26 cellular contexts compared by ENCODE assay signal in the genomic region with DNA sequence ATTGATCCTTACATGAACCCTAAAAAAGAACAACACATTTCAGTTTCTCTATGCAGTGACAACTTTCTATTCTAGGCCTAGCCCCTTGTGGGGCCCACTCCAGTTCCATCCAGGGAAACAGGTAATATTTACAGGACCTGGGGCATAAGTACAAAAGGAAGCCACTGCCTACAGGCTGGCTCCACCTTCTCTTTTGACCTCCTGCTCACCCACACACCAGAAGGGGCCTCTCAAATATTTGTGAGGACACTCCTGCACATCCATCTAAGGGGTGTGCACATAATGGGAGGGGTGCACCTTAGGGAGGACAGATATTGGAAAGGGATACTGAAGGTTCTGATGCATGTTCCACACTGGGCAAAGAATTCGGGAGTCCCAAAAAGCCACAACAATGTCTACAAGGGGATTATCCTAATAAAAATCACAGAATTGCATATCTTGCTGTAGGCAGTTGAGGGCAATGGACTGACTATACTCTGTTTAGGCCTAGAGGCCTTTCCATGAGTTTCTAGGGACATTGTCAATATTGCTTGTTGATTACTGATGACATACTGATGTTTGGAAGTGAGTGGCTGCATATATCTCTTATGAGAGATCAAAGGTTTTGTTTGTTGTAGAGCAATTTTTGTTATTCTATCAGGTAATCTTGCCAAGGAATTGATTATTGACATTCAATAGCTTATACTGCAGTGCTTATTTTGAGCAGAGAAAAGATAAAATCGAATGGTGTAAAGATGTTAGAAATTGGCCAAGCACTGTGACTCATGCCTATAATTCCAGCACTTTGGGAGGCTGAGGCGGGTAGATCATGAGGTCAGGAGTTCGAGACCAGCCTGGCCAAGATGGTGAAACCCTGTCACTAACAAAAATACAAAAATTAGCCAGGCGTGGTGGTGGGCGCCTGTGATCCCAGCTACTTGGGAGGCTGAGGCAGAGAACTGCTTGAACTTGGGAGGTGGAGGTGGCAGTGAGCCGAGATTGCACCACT. TPM values are rescaled to one million over a fixed set of nuclear protein-coding genes. Genes with fewer than 3 reads are reported as not detected.
DNase-seq lines count a peak whose midpoint lies in the region; ATAC-seq, FAIRE-seq and TF ChIP-seq lines count a peak whose summit lies in the region.
"Had no signal": no experiment of that assay in that cellular context is flagged by ENCODE, and none has a peak within 500 bp of the region (broad histone marks: within the 10 kb centered on the region; RNA-seq: fewer than 3 reads in every experiment).

No MANE protein-coding gene starts in this region.

- H4K20me1 ChIP-seq in K562 (replicated peaks; ENCODE audit: control insufficient read depth, insufficient read depth, low read length) = no peaks in the 10 kb centered on the region
- H4K20me1 ChIP-seq: BLaER1 treated with 17β-estradiol and CSF1 and Interleukin-3, amounts not matched to agents 10 nM and 100 nM had no signal

- peak overlapping the region; percentile 67 for H3K27ac Mint-ChIP-seq in Calu3 (ENCODE audit: unreplicated experiment)
- H3K27ac Mint-ChIP-seq: CD4-positive, alpha-beta T cell had no signal

- peak overlapping the region; percentile 38 for H2AFZ ChIP-seq in K562 (ENCODE audit: low read depth, low read length)

- POLR2A ChIA-PET in K562 (lab: Yijun Ruan, JAX) = interaction anchor here (0.7 to 2.7 kb wide), 4 partner anchors 14 to 1314 kb away, joined by 3 to 9 read pairs (median 4); a partner anchor contains a TSS

- H3K36me3 ChIP-seq in K562 (ENCODE audit: control insufficient read depth, insufficient read depth, low read length) (no peaks in the 10 kb centered on the region), mucosa of descending colon (ENCODE audit: low read depth) (no peaks in the 10 kb centered on the region)
- H3K36me3 ChIP-seq: BLaER1 treated with 17β-estradiol and CSF1 and Interleukin-3, amounts not matched to agents 10 nM and 100 nM; Peyer's patch had no signal

- CTCF ChIA-PET in Calu3 (lab: Charles Lee) = interaction anchor here (1.7 kb wide), 1 partner anchor 10 kb away, joined by 3 read pairs; no protein-coding TSS in a partner anchor
- CTCF ChIA-PET in K562 (lab: Yijun Ruan, JAX; ENCODE audit: low intra/inter-chr PET ratio) = no interaction called here

- no peaks in the 10 kb centered on the region for H3K9me1 ChIP-seq in K562 (ENCODE audit: control insufficient read depth, insufficient read depth, low read length)

- H3K4me3 ChIP-seq in K562 = no peak overlapping the region
- H3K4me3 ChIP-seq in mucosa of descending colon = no peak overlapping the region
- H3K4me3 ChIP-seq: A549; BLaER1 treated with 17β-estradiol and CSF1 and Interleukin-3, amounts not matched to agents 10 nM and 100 nM; Peyer's patch had no signal

- H3K9ac ChIP-seq in K562 (ENCODE audit: insufficient read depth in 1 of 2, low read depth in 2 of 2, low read length in 2 of 2) = no peak overlapping the region
- H3K9ac ChIP-seq: BLaER1 treated with 17β-estradiol and CSF1 and Interleukin-3, amounts not matched to agents 10 nM and 100 nM; SK-N-SH had no signal

- H3K4me1 ChIP-seq in K562 (replicated peaks in 1 of 2; ENCODE audit: control insufficient read depth in 2 of 2, insufficient read depth in 2 of 2, low read length in 2 of 2) (peaks cover 0 to 8% of the 10 kb centered on the region in 2 experiments; a peak in 4 of 5 replicates), mucosa of descending colon (ENCODE audit: low read depth) (peaks cover 10% of the 10 kb centered on the region)
- H3K4me1 ChIP-seq: Peyer's patch had no signal

- H3K79me2 ChIP-seq in K562 (ENCODE audit: control insufficient read depth, insufficient read depth, low read length) = no peaks in the 10 kb centered on the region

- H3K9me3 ChIP-seq in K562 (replicated peaks; ENCODE audit: control insufficient read depth, insufficient read depth, low read depth, low read length) = no peaks in the 10 kb centered on the region; the same call in 1 of the 2 replicates
- no peaks in the 10 kb centered on the region for H3K9me3 ChIP-seq in mucosa of descending colon
- H3K9me3 ChIP-seq: A549, Peyer's patch, SK-N-SH had no signal

- no peak for TF ChIP-seq POLR2A in K562 (conservative IDR thresholded peaks at IDR 0.05)

- ATAC-seq in K562 = peak; percentile 66
- ATAC-seq in mucosa of descending colon = peak; percentile 9

- H3K27me3 ChIP-seq in K562 (ENCODE audit: control insufficient read depth in 2 of 2, insufficient read depth in 2 of 2, low read length in 2 of 2) = no peaks in the 10 kb centered on the region
- H3K27me3 ChIP-seq: BLaER1 treated with 17β-estradiol and CSF1 and Interleukin-3, amounts not matched to agents 10 nM and 100 nM; Peyer's patch had no signal

- no peak overlapping the region for H3K4me3 Mint-ChIP-seq in Calu3 (ENCODE audit: low read depth, unreplicated experiment)
- H3K4me3 Mint-ChIP-seq: CD4-positive, alpha-beta T cell had no signal

- no peak for TF ChIP-seq RAD21 in K562 (CRISPR knock-in tag; conservative IDR thresholded peaks at IDR 0.05 in 1 of 2, IDR thresholded peaks at IDR 0.05 in 1 of 2)

- TF ChIP-seq CTCF in Calu3 (IDR thresholded peaks at IDR 0.05; ENCODE audit: unreplicated experiment) = no peak
- no peak for TF ChIP-seq CTCF in K562 (IDR thresholded peaks at IDR 0.05 in 2 of 3, conservative IDR thresholded peaks at IDR 0.05 in 1 of 3; ENCODE audit: insufficient read depth in 2 of 3, low read depth in 1 of 3, low read length in 3 of 3)
- TF ChIP-seq CTCF in mucosa of descending colon (IDR thresholded peaks at IDR 0.05) = no peak

- in situ Hi-C loops in K562 (cut with MboI) = no loop called here

- no peak overlapping the region for H3K4me2 ChIP-seq in K562 (ENCODE audit: insufficient read depth, low read length)
- H3K4me2 ChIP-seq: SK-N-SH had no signal

- TF ChIP-seq EP300 in K562 (IDR thresholded peaks at IDR 0.05; ENCODE audit: low read length) = no peak

- FAIRE-seq in K562 (lab: Jason Lieb, UNC) = no peak
- FAIRE-seq: A549, GM12892, H54 had no signal

- H3K27me3 Mint-ChIP-seq in Calu3 (ENCODE audit: unreplicated experiment) = no peaks in the 10 kb centered on the region
- H3K27me3 Mint-ChIP-seq: CD4-positive, alpha-beta T cell had no signal

- intact Hi-C loops in Calu3 (cut with micrococcal nuclease; ENCODE audit: unreplicated experiment) (no loop called here), K562 (cut with micrococcal nuclease) (no loop called here), mucosa of descending colon (cut with DNase I, micrococcal nuclease) (no loop called here)

- BruUV-seq in Calu3 (replicated peaks; lab: Mats Ljungman, UMichigan) (no TSS peak), K562 (replicated peaks; lab: Mats Ljungman, UMichigan) (no TSS peak)

- H3K9me3 Mint-ChIP-seq in Calu3 (ENCODE audit: low read depth, unreplicated experiment) = no peaks in the 10 kb centered on the region
- H3K9me3 Mint-ChIP-seq: CD4-positive, alpha-beta T cell had no signal

- no peaks in the 10 kb centered on the region for H3K36me3 Mint-ChIP-seq in Calu3 (ENCODE audit: insufficient read depth, unreplicated experiment)

- peaks cover 30% of the 10 kb centered on the region for H3K4me1 Mint-ChIP-seq in Calu3 (ENCODE audit: low read depth, unreplicated experiment)

- WGBS in K562 (ENCODE audit: insufficient coverage, low coverage, missing lambda C conversion rate) = 69% methylated on average over 6 of the region's 7 CpGs

- DNase-seq in Calu3 (no peak), NCI-H69 (lab: John Stamatoyannopoulos, UW) (peak; percentile 16), K562 (ENCODE audit: extremely low read depth in 1 of 4, low spot score in 3 of 4) (no peak), mucosa of descending colon (no peak), midbrain (lab: John Stamatoyannopoulos, UW) (no peak), NCI-H1092 treated with DMSO at 0.1 percent for 48 hours (lab: John Stamatoyannopoulos, UW) (no peak), NCI-H1930 (lab: John Stamatoyannopoulos, UW) (no peak)
- DNase-seq in activated CD8-positive, alpha-beta memory T cell treated with anti-CD3 and anti-CD28 coated beads, Interleukin-2, amount 50 U/mL, for 4 hours = no peak
- DNase-seq: AML-193; CD4-positive, alpha-beta T cell; DMS79 treated with DMSO at 0.1 percent for 48 hours; GF-D8; Kasumi-1; NCI-H1105; NCI-H1436 treated with DMSO at 0.1 percent for 48 hours; NCI-H187 treated with DMSO at 0.1 percent for 48 hours; NCI-H446; NCI-H526 treated with DMSO at 0.1 percent for 48 hours; Peyer's patch; SIG-M5; SK-N-SH; SW 1271 had no signal

- no peak overlapping the region for H3K27ac ChIP-seq in K562 (ENCODE audit: extremely low read depth, low read depth, low read length)
- H3K27ac ChIP-seq: BLaER1 treated with 17β-estradiol and CSF1 and Interleukin-3, amounts not matched to agents 10 nM and 100 nM had no signal

TF ChIP-seq in K562, 482 proteins besides CTCF, POLR2A, EP300 and RAD21:
- TF ChIP-seq DMBX1 (CRISPR knock-in tag; IDR thresholded peaks at IDR 0.05; ENCODE audit: borderline replicate concordance) (peak; percentile 72; the same call in 1 of the 2 replicates), TRIM24 (IDR thresholded peaks at IDR 0.05) (0 out of 4 replicates have a peak, but pooled peaks of 1 of the 2 experiments have one; percentile 24), ZNF347 (CRISPR knock-in tag; IDR thresholded peaks at IDR 0.05; ENCODE audit: low read depth) (no peak)

RNA-seq across cellular contexts. Expression of a gene that starts 23.8 kb away (rescaled TPM):
- total RNA-seq in Calu3 (2022) (212 and 234 TPM in 2 replicates), K562 (2014; rRNA removed) (72.8 and 79.5 TPM in 2 replicates), K562 (2014; rRNA removed; fragmentation: Illumina TruSeq; extraction: Trizol) (130 and 151 TPM in 2 replicates), K562 (2015; rRNA removed; fragmentation: Illumina TruSeq; extraction: Trizol) (112 and 114 TPM in 2 replicates), K562 (2021) (249 and 272 TPM in 2 replicates), mucosa of descending colon (100 to 1,000 TPM; 133 to 169 (median 151) TPM)
- total RNA-seq in K562 (2011; cell fraction: chromatin; rRNA removed; ENCODE audit: low replicate concordance) = 113 and 428 TPM in 2 replicates
- 48.9 and 75.0 TPM in 2 replicates for total RNA-seq in K562 (2011; cell fraction: nucleolus; rRNA removed)
- total RNA-seq in K562 (2011; cell fraction: nucleoplasm; rRNA removed) = 198 and 354 TPM in 2 replicates
- polyA plus RNA-seq in K562 (2011; rRNA removed) (150 and 215 TPM in 2 replicates), K562 (2014; fragmentation: Illumina TruSeq; extraction: Trizol) (356 and 381 TPM in 2 replicates), K562 (2014; fragmentation: Nextera tagmentation; extraction: Ambion mirVana) (100 to 1,000 TPM; 108 to 192 TPM), K562 (2014; rRNA removed) (381 and 428 TPM in 2 replicates)
- 28.0 and 59.6 TPM in 2 replicates for polyA plus RNA-seq in K562 (2011; cell fraction: cytosol; rRNA removed)
- polyA plus RNA-seq in K562 (2011; cell fraction: nucleus; rRNA removed) = 96.2 and 150 TPM in 2 replicates
- 364 and 720 TPM in 2 replicates for polyA plus RNA-seq in K562 (2012)
- 97.6 and 107 TPM in 2 replicates for polyA minus RNA-seq in K562 (2011; rRNA and poly(A)+ RNA removed)
- 69.7 and 76.8 TPM in 2 replicates for polyA minus RNA-seq in K562 (2011; cell fraction: cytosol; rRNA and poly(A)+ RNA removed)
- polyA minus RNA-seq in K562 (2011; cell fraction: nucleus; rRNA and poly(A)+ RNA removed) = 57.9 and 104 TPM in 2 replicates
